ENCODE assay signal across 29 cellular contexts in the genomic region with DNA sequence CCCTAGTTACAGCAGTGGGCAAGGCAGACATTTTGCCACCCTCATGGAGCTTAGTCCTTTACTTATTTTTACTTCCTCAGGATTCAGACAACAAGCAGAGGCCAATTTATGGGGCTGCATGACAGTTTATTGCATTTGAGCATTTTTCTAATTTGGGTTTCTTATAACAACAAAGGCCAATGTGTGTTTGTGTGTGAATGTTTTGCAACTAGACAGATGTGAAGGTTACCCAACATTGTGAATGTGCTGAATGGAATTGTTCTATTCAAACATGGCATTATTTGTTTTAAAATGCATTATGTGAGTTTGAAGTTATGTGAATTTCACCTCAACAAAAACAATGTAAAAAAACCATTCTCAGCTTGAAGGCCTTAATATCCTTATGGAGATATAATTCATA. TPM values are rescaled to one million over a fixed set of nuclear protein-coding genes. Genes with fewer than 3 reads are reported as not detected.
DNase-seq lines count a peak whose midpoint lies in the region; ATAC-seq and TF ChIP-seq lines count a peak whose summit lies in the region.
"Had no signal": no experiment of that assay in that cellular context is flagged by ENCODE, and none has a peak within 500 bp of the region (broad histone marks: within the 10 kb centered on the region; RNA-seq: fewer than 3 reads in every experiment).

No MANE protein-coding gene starts in this region.

- H3K4me1 ChIP-seq in heart left ventricle = no peaks in the 10 kb centered on the region
- H3K4me1 ChIP-seq: pancreas, right atrium auricular region had no signal

- CTCF ChIA-PET in T-cell (lab: Charles Lee) = no interaction called here

- H3K27me3 ChIP-seq in heart left ventricle = peaks cover 0 to 4% (median 0%) of the 10 kb centered on the region in 9 donors
- H3K27me3 ChIP-seq: pancreas, right atrium auricular region had no signal

- H3K4me3 Mint-ChIP-seq in T-cell = no peak overlapping the region
- H3K4me3 Mint-ChIP-seq: activated CD4-positive, alpha-beta T cell treated with anti-CD3 and anti-CD28 coated beads, Interleukin-2, amount 10 ng/mL, durations not matched to agents 7 days and 5 days; CD4-positive, alpha-beta T cell; mesothelial cell of epicardium; naive thymus-derived CD8-positive, alpha-beta T cell had no signal

- TF ChIP-seq POLR2A in heart left ventricle (IDR thresholded peaks at IDR 0.05) = no peak

- DNase-seq in AG20443 (ENCODE audit: low spot score) = peak; percentile 43
- DNase-seq in HCEC 1CT = peak; percentile 28
- DNase-seq in brain pericyte (ENCODE audit: low read depth, low spot score) = peak; percentile 8
- peak; percentile 39 for DNase-seq in iris pigment epithelial cell (ENCODE audit: low read depth)
- no peak for DNase-seq in heart left ventricle
- no peak for DNase-seq in T-cell
- no peak for DNase-seq in T1000 (lab: John Stamatoyannopoulos, UW)
- DNase-seq: activated CD4-positive, alpha-beta T cell treated with anti-CD3 and anti-CD28 coated beads, Interleukin-2, amount 10 ng/mL, durations not matched to agents 7 days and 5 days; CD4-positive, alpha-beta T cell; cerebellar nuclear complex; DMS 273 treated with DMSO at 0.1 percent for 48 hours; GOT3; islet precursor cell; left ventricle myocardium superior; naive thymus-derived CD8-positive, alpha-beta T cell; NCI-H1105 treated with DMSO at 0.1 percent for 48 hours; NCI-H2029; NCI-H774; pancreas; RPMI8226; stimulated activated naive CD8-positive, alpha-beta T cell treated with anti-CD3 and anti-CD28 coated beads, Interleukin-15, Interleukin-2, amounts not matched to agents 100 U/mL and 50 U/mL, for 24 hours; WERI-Rb-1 had no signal

- TF ChIP-seq CTCF in heart left ventricle (IDR thresholded peaks at IDR 0.05) = no peak

- ATAC-seq in heart left ventricle (no peak), T-cell (replicated peaks in 1 of 4) (no peak), HG03571 (IDR thresholded peaks at IDR 0.05; ENCODE audit: unreplicated experiment) (no peak)
- ATAC-seq: activated naive CD4-positive, alpha-beta T cell treated with anti-CD3 and anti-CD28 coated beads, Interleukin-2, amount 50 U/mL, for 72 hours; left ventricle myocardium superior; naive thymus-derived CD8-positive, alpha-beta T cell; pancreas; SK-N-SH treated with all-trans-retinoic acid at 6 μM for 48 hours; stimulated activated naive CD8-positive, alpha-beta T cell treated with anti-CD3 and anti-CD28 coated beads, Interleukin-15, Interleukin-2, amounts not matched to agents 100 U/mL and 50 U/mL, for 24 hours had no signal

- H3K4me1 Mint-ChIP-seq in T-cell = no peaks in the 10 kb centered on the region
- H3K4me1 Mint-ChIP-seq: activated CD4-positive, alpha-beta T cell treated with anti-CD3 and anti-CD28 coated beads, Interleukin-2, amount 10 ng/mL, durations not matched to agents 7 days and 5 days; mesothelial cell of epicardium; naive thymus-derived CD8-positive, alpha-beta T cell had no signal

- H3K36me3 Mint-ChIP-seq in T-cell = peaks cover 3% of the 10 kb centered on the region

- POLR2A ChIA-PET in T-cell (lab: Charles Lee) = no interaction called here

- no peaks in the 10 kb centered on the region for H3K36me3 ChIP-seq in heart left ventricle
- H3K36me3 ChIP-seq: pancreas, right atrium auricular region, thoracic aorta, WERI-Rb-1 had no signal

- H3K27ac ChIP-seq in heart left ventricle = no peak overlapping the region
- H3K27ac ChIP-seq: pancreas, right atrium auricular region, thoracic aorta, WERI-Rb-1 had no signal

- H3K9me3 ChIP-seq in heart left ventricle = peaks cover 0 to 15% (median 10%) of the 10 kb centered on the region in 12 donors
- H3K9me3 ChIP-seq: pancreas, thoracic aorta had no signal

- H3K4me3 ChIP-seq in heart left ventricle = no peak overlapping the region
- H3K4me3 ChIP-seq: pancreas, right atrium auricular region, thoracic aorta had no signal

- H3K27me3 Mint-ChIP-seq in T-cell = peaks cover 6 to 7% of the 10 kb centered on the region in 2 donors
- H3K27me3 Mint-ChIP-seq: activated CD4-positive, alpha-beta T cell treated with anti-CD3 and anti-CD28 coated beads, Interleukin-2, amount 10 ng/mL, durations not matched to agents 7 days and 5 days had no signal

- intact Hi-C loops in heart left ventricle (cut with DNase I) = loop anchor here in 2 of 10 donors (10.0 kb wide), 2 partner anchors 204 to 214 kb away; no protein-coding TSS in a partner anchor

- no peak overlapping the region for H3K27ac Mint-ChIP-seq in T-cell
- H3K27ac Mint-ChIP-seq: activated CD4-positive, alpha-beta T cell treated with anti-CD3 and anti-CD28 coated beads, Interleukin-2, amount 10 ng/mL, durations not matched to agents 7 days and 5 days; activated naive CD4-positive, alpha-beta T cell treated with anti-CD3 and anti-CD28 coated beads, Interleukin-2, amount 50 U/mL, for 72 hours; CD4-positive, alpha-beta T cell; mesothelial cell of epicardium; naive thymus-derived CD8-positive, alpha-beta T cell had no signal

- H3K9me3 Mint-ChIP-seq in T-cell = peaks cover 4 to 11% (median 7%) of the 10 kb centered on the region in 3 donors

RNA-seq across cellular contexts. Expression of a gene that starts 57.4 kb away (rescaled TPM):
- total RNA-seq in heart left ventricle = not detected
- not detected for polyA plus RNA-seq in heart left ventricle
- not detected for total RNA-seq in T-cell
- total RNA-seq: activated CD4-positive, alpha-beta T cell treated with anti-CD3 and anti-CD28 coated beads, Interleukin-2, amount 10 ng/mL, durations not matched to agents 7 days and 5 days; activated naive CD4-positive, alpha-beta T cell treated with anti-CD3 and anti-CD28 coated beads, Interleukin-2, amount 50 U/mL, for 72 hours; CD4-positive, alpha-beta T cell; epithelial cell of proximal tubule; left ventricle myocardium superior; mesothelial cell of epicardium; naive thymus-derived CD8-positive, alpha-beta T cell; pancreas; right atrium auricular region; thoracic aorta had no signal
- polyA plus RNA-seq: naive thymus-derived CD8-positive, alpha-beta T cell; pancreas had no signal

Comparison
In these comparisons a context has a peak if more than half of its experiments do, and no peak if none do; other contexts are left out.
1. DNase-seq: peak in AG20443 (single experiment), HCEC 1CT (single experiment), brain pericyte (single experiment) and iris pigment epithelial cell (single experiment); none in heart left ventricle (0 of 5), T-cell (0 of 34) and T1000 (single experiment).